In genomic region chr12:57735952-57736742, GRCh38 we compare ENCODE assay signal across 1 cellular context.
A peak's percentile ranks its signal among the peaks of the same experiment; 100 is the strongest.
TF ChIP-seq lines count a peak whose summit lies in the region.

No MANE protein-coding gene starts in this region.

TF ChIP-seq in K562, 482 proteins besides CTCF, POLR2A, EP300 and RAD21 (continued from another document and continues in another):
- TF ChIP-seq GTF2B (IDR thresholded peaks at IDR 0.05; ENCODE audit: extremely low read depth, insufficient read length) (no peak), ELK1 (CRISPR knock-in tag; IDR thresholded peaks at IDR 0.05) (no peak), MED1 (CRISPR knock-in tag; IDR thresholded peaks at IDR 0.05; ENCODE audit: borderline replicate concordance) (no peak), CXXC5 (CRISPR knock-in tag; IDR thresholded peaks at IDR 0.05) (peak; percentile 77), ZNF511 (CRISPR knock-in tag; IDR thresholded peaks at IDR 0.05) (peak; percentile 46; the same call in 1 of the 2 replicates), ZNF395 (CRISPR knock-in tag; IDR thresholded peaks at IDR 0.05) (peak; percentile 49; the same call in 1 of the 2 replicates), POLR2G (IDR thresholded peaks at IDR 0.05; ENCODE audit: low read depth, low read length) (peak; percentile 84), RCOR1 (IDR thresholded peaks at IDR 0.05; ENCODE audit: borderline replicate concordance in 1 of 2, low read depth in 2 of 2, low read length in 2 of 2) (peak in 1 of 2 experiments; percentile 94; a peak in 2 of 4 replicates), EGR1 (conservative IDR thresholded peaks at IDR 0.05) (peak; percentile 76), POLR2AphosphoS2 (IDR thresholded peaks at IDR 0.05; ENCODE audit: low read length) (no peak), TAF9B (IDR thresholded peaks at IDR 0.05; ENCODE audit: partially characterized antibody) (no peak), ETS1 (conservative IDR thresholded peaks at IDR 0.05; ENCODE audit: control insufficient read depth, low read depth, low read length) (0 out of 2 replicates have a peak, but pooled peaks have one; percentile 35), PHF8 (IDR thresholded peaks at IDR 0.05; ENCODE audit: borderline replicate concordance, low read length) (peak; percentile 26; the same call in 1 of the 2 replicates), ETV1 (tag; conservative IDR thresholded peaks at IDR 0.05; ENCODE audit: low read depth) (peak; percentile 74), HNRNPUL1 (IDR thresholded peaks at IDR 0.05; ENCODE audit: low read length) (no peak), PCBP1 (IDR thresholded peaks at IDR 0.05; ENCODE audit: low read depth, low read length, poor library complexity, severe bottlenecking) (peak; percentile 55), CBFA2T3 (IDR thresholded peaks at IDR 0.05) (no peak), HDAC1 (IDR thresholded peaks at IDR 0.05) (peak in 1 of 2 experiments; percentile 33; a peak in 2 of 4 replicates), VEZF1 (CRISPR knock-in tag; IDR thresholded peaks at IDR 0.05) (peak; percentile 64), MTA3 (IDR thresholded peaks at IDR 0.05; ENCODE audit: borderline replicate concordance) (0 out of 2 replicates have a peak, but pooled peaks have one; percentile 38), ZBTB11 (CRISPR knock-in tag; IDR thresholded peaks at IDR 0.05) (peak in 1 of 3 experiments; percentile 39; a peak in 1 of 6 replicates), ESRRA (IDR thresholded peaks at IDR 0.05; ENCODE audit: borderline replicate concordance, low read depth) (0 out of 2 replicates have a peak, but pooled peaks have one; percentile 24), GABPA (tag; conservative IDR thresholded peaks at IDR 0.05; ENCODE audit: low read depth) (peak; percentile 53; the same call in 1 of the 2 replicates), E2F3 (CRISPR knock-in tag; IDR thresholded peaks at IDR 0.05) (0 out of 2 replicates have a peak, but pooled peaks have one; percentile 75), SIX5 (IDR thresholded peaks at IDR 0.05; ENCODE audit: borderline replicate concordance in 1 of 2, insufficient read depth in 1 of 2, low read depth in 1 of 2, low read length in 2 of 2) (no peak), CTCFL (IDR thresholded peaks at IDR 0.05; ENCODE audit: borderline replicate concordance, insufficient read depth, low read depth, low read length, poor library complexity, severe bottlenecking) (peak; percentile 23), ARID4B (CRISPR knock-in tag; IDR thresholded peaks at IDR 0.05) (0 out of 2 replicates have a peak, but pooled peaks have one; percentile 31), HSF4 (CRISPR knock-in tag; IDR thresholded peaks at IDR 0.05; ENCODE audit: borderline replicate concordance) (no peak), MEF2D (tag; conservative IDR thresholded peaks at IDR 0.05; ENCODE audit: low read depth) (no peak), ZNF239 (CRISPR knock-in tag; IDR thresholded peaks at IDR 0.05) (no peak), NRF1 (conservative IDR thresholded peaks at IDR 0.05 in 1 of 2, IDR thresholded peaks at IDR 0.05 in 1 of 2) (peak; percentile 43 to 46; a peak in 2 of 4 replicates), UBTF (IDR thresholded peaks at IDR 0.05; ENCODE audit: borderline replicate concordance in 1 of 2, low read depth in 2 of 2, low read length in 2 of 2) (peak; percentile 59 to 86; a peak in 1 of 4 replicates), NFATC3 (IDR thresholded peaks at IDR 0.05) (no peak), TEAD1 (CRISPR knock-in tag; IDR thresholded peaks at IDR 0.05) (0 out of 4 replicates have a peak, but pooled peaks of 1 of the 2 experiments have one; percentile 42)
